ENCODE assay signal across 2 cellular contexts in genomic region chr12:16282978-16283377, GRCh38.
TF ChIP-seq lines count a peak whose summit lies in the region.

No MANE protein-coding gene starts in this region.

TF ChIP-seq in GM23338, 12 proteins besides CTCF, POLR2A, EP300 and RAD21:
- TF ChIP-seq CREB1 (CRISPR knock-in tag; IDR thresholded peaks at IDR 0.05; ENCODE audit: low read depth) = no peak
- no peak for TF ChIP-seq NANOG (IDR thresholded peaks at IDR 0.05; ENCODE audit: borderline replicate concordance)
- no peak for TF ChIP-seq JUNB (IDR thresholded peaks at IDR 0.05; ENCODE audit: unreplicated experiment)
- TF ChIP-seq STAT1 (IDR thresholded peaks at IDR 0.05; ENCODE audit: unreplicated experiment) = no peak
- no peak for TF ChIP-seq EZH2phosphoT487 (IDR thresholded peaks at IDR 0.05; ENCODE audit: unreplicated experiment)
- no peak for TF ChIP-seq ZNF462 (CRISPR knock-in tag; IDR thresholded peaks at IDR 0.05)
- TF ChIP-seq ZNF114 (CRISPR knock-in tag; IDR thresholded peaks at IDR 0.05) = no peak
- no peak for TF ChIP-seq POLR2AphosphoS5 (IDR thresholded peaks at IDR 0.05; ENCODE audit: low read depth)
- no peak for TF ChIP-seq ETS1 (IDR thresholded peaks at IDR 0.05)
TF ChIP-seq in GM23338: peak in this region for 0.

TF ChIP-seq in H1, 55 proteins besides CTCF, POLR2A, EP300 and RAD21:
- no peak for TF ChIP-seq SP1 (IDR thresholded peaks at IDR 0.05; ENCODE audit: low read depth, low read length)
- TF ChIP-seq HDAC6 (IDR thresholded peaks at IDR 0.05; ENCODE audit: low read depth, low read length) = no peak
- TF ChIP-seq JUND (IDR thresholded peaks at IDR 0.05; ENCODE audit: low read length) = no peak
- no peak for TF ChIP-seq CTBP2 (IDR thresholded peaks at IDR 0.05; ENCODE audit: borderline replicate concordance, insufficient read depth, insufficient read length, low read length)
- no peak for TF ChIP-seq RNF2 (IDR thresholded peaks at IDR 0.05; ENCODE audit: borderline replicate concordance, low read depth, low read length, missing control alignments, poor library complexity, severe bottlenecking)
- no peak for TF ChIP-seq CHD2 (IDR thresholded peaks at IDR 0.05; ENCODE audit: low read length)
- TF ChIP-seq POU5F1 (IDR thresholded peaks at IDR 0.05; ENCODE audit: low read depth, low read length) = no peak
- TF ChIP-seq KDM1A (IDR thresholded peaks at IDR 0.05; ENCODE audit: borderline replicate concordance, low read length) = no peak
- TF ChIP-seq TEAD4 (IDR thresholded peaks at IDR 0.05; ENCODE audit: low read depth, low read length) = no peak
- TF ChIP-seq CHD7 (IDR thresholded peaks at IDR 0.05; ENCODE audit: insufficient replicate concordance, low read length) = no peak
